Comparison of ENCODE assay signal across 8 cellular contexts in the genomic region with DNA sequence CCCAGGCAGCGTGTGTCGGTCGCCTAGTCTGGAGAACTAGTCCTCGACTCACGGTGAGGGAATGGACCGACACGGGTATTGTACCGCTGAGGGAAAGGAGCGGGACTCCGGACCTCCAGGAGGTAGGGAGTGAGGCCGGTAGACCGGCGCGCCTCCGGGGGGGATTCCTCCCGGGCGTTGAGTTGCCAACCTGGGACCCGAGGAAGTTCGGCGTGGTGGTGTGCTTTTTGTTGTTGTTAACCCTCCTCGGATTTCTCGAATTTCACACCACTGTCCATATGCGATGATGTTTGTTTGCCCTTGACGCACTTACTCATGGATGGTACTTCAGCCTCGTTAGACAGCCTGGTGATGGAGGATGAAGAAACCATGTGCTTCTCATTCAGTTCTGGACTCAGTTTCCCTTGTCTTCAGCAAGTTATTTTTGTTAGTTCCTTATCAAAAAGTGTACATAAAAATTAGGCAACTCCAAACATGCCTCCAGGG. TPM values are rescaled to one million over a fixed set of nuclear protein-coding genes. Genes with fewer than 3 reads are reported as not detected.
DNase-seq lines count a peak whose midpoint lies in the region; ATAC-seq, FAIRE-seq and TF ChIP-seq lines count a peak whose summit lies in the region.
"Not testable (repeated sequence)": the region's sequence is repeated elsewhere in the genome, so short reads cannot be mapped to it uniquely, and the experiment has no call there.

No MANE protein-coding gene starts in this region.

- H3K27ac Mint-ChIP-seq in activated CD4-positive, alpha-beta T cell treated with anti-CD3 and anti-CD28 coated beads, Interleukin-2, amount 10 ng/mL, durations not matched to agents 7 days and 5 days = peak overlapping the region; percentile 99

- CTCF ChIA-PET in A673 (lab: Charles Lee); activated CD4-positive, alpha-beta T cell treated with anti-CD3 and anti-CD28 coated beads, Interleukin-2, amount 10 ng/mL, durations not matched to agents 7 days and 5 days (lab: Charles Lee): not testable (repeated sequence)

- FAIRE-seq in GM19239 (lab: Jason Lieb, UNC) = peak; percentile 62
- FAIRE-seq in bronchial epithelial cell (lab: Jason Lieb, UNC) = not testable (repeated sequence)

- H3K4me3 ChIP-seq in A673 (ENCODE audit: low read depth, low read length, poor library complexity, severe bottlenecking) (peak overlapping the region; percentile 91), bronchial epithelial cell (ENCODE audit: low read depth, low read length) (peak overlapping the region; percentile 100), mesodermal cell (ENCODE audit: extremely low read depth, insufficient read depth, low read length, poor library complexity, severe bottlenecking) (peak overlapping the region; percentile 93), skeletal muscle cell (ENCODE audit: low read depth, low read length) (peak overlapping the region; percentile 88)

- not testable (repeated sequence) for H3K27me3 ChIP-seq in A673 (replicated peaks; ENCODE audit: insufficient read depth, low read depth, low read length, poor library complexity); bronchial epithelial cell (ENCODE audit: control insufficient read depth, insufficient read depth, low read length); foreskin keratinocyte

- H3K36me3 ChIP-seq in A673 (ENCODE audit: insufficient read depth, low read length, poor library complexity, severe bottlenecking) (peaks cover 32% of the 10 kb centered on the region), mesodermal cell (ENCODE audit: control insufficient read depth, insufficient read depth, low read length) (peaks cover 42% of the 10 kb centered on the region)
- not testable (repeated sequence) for H3K36me3 ChIP-seq in bronchial epithelial cell (ENCODE audit: control insufficient read depth, insufficient read depth, low read length)

- not testable (repeated sequence) for DNase-seq in A673 (ENCODE audit: low spot score); GM19239 (ENCODE audit: insufficient read length, low spot score); activated CD4-positive, alpha-beta T cell treated with anti-CD3 and anti-CD28 coated beads, Interleukin-2, amount 10 ng/mL, durations not matched to agents 7 days and 5 days; foreskin keratinocyte; skeletal muscle cell (ENCODE audit: low read depth)
- DNase-seq in NCI-H2029 treated with DMSO at 0.1 percent for 48 hours (lab: John Stamatoyannopoulos, UW) = peak; percentile 19
- DNase-seq in bronchial epithelial cell (ENCODE audit: low read depth) = peak; percentile 4

- H3K27ac ChIP-seq in A673 (ENCODE audit: low read depth, low read length, poor library complexity, severe bottlenecking) (peak overlapping the region; percentile 100), foreskin keratinocyte (peak overlapping the region; percentile 100), mesodermal cell (ENCODE audit: low read depth, low read length, severe bottlenecking) (peak overlapping the region; percentile 100)

- not testable (repeated sequence) for H3K4me1 ChIP-seq in A673 (ENCODE audit: insufficient read depth, low read length, poor library complexity, severe bottlenecking); foreskin keratinocyte; mesodermal cell (ENCODE audit: control insufficient read depth, insufficient read depth, low read length, poor library complexity, severe bottlenecking)

- 0% methylated on average over 6 to 16 of the region's 25 CpGs for WGBS in mesodermal cell (ENCODE audit: insufficient coverage in 2 of 2), 2 experiments

- H3K27me3 Mint-ChIP-seq in activated CD4-positive, alpha-beta T cell treated with anti-CD3 and anti-CD28 coated beads, Interleukin-2, amount 10 ng/mL, durations not matched to agents 7 days and 5 days = not testable (repeated sequence)

- not testable (repeated sequence) for H3K9me3 Mint-ChIP-seq in activated CD4-positive, alpha-beta T cell treated with anti-CD3 and anti-CD28 coated beads, Interleukin-2, amount 10 ng/mL, durations not matched to agents 7 days and 5 days

- not testable (repeated sequence) for ATAC-seq in foreskin keratinocyte

- peak overlapping the region; percentile 97 for H3K4me3 Mint-ChIP-seq in activated CD4-positive, alpha-beta T cell treated with anti-CD3 and anti-CD28 coated beads, Interleukin-2, amount 10 ng/mL, durations not matched to agents 7 days and 5 days

- intact Hi-C loops in A673 (cut with micrococcal nuclease; ENCODE audit: unreplicated experiment) = not testable (repeated sequence)

- POLR2A ChIA-PET in A673 (lab: Charles Lee; ENCODE audit: low non-redundant PET); activated CD4-positive, alpha-beta T cell treated with anti-CD3 and anti-CD28 coated beads, Interleukin-2, amount 10 ng/mL, durations not matched to agents 7 days and 5 days (lab: Charles Lee): not testable (repeated sequence)

- H3K36me3 Mint-ChIP-seq in activated CD4-positive, alpha-beta T cell treated with anti-CD3 and anti-CD28 coated beads, Interleukin-2, amount 10 ng/mL, durations not matched to agents 7 days and 5 days (ENCODE audit: low read depth) = peaks cover 19% of the 10 kb centered on the region

- peaks cover 27% of the 10 kb centered on the region for H3K4me1 Mint-ChIP-seq in activated CD4-positive, alpha-beta T cell treated with anti-CD3 and anti-CD28 coated beads, Interleukin-2, amount 10 ng/mL, durations not matched to agents 7 days and 5 days

- not testable (repeated sequence) for TF ChIP-seq CTCF in A673 (conservative IDR thresholded peaks at IDR 0.05; ENCODE audit: low read depth, low read length); bronchial epithelial cell (IDR thresholded peaks at IDR 0.05; ENCODE audit: insufficient read depth, low read length, severe bottlenecking); foreskin keratinocyte (conservative IDR thresholded peaks at IDR 0.05)

- TSS peak; percentile 34 for BruUV-seq in A673 (replicated peaks; lab: Mats Ljungman, UMichigan)

- peaks cover 14% of the 10 kb centered on the region for H3K9me3 ChIP-seq in A673 (ENCODE audit: low read depth, low read length, poor library complexity, severe bottlenecking)
- peaks cover 22% of the 10 kb centered on the region for H3K9me3 ChIP-seq in mesodermal cell (ENCODE audit: control insufficient read depth, low read length)

RNA-seq across cellular contexts. Expression of a gene that starts 0.3 kb away (rescaled TPM):
- 183 and 205 TPM in 2 replicates for total RNA-seq in A673 (2021)
- 100 to 1,000 TPM; 123 to 129 TPM for total RNA-seq in activated CD4-positive, alpha-beta T cell treated with anti-CD3 and anti-CD28 coated beads, Interleukin-2, amount 10 ng/mL, durations not matched to agents 7 days and 5 days
- 53.6 and 71.1 TPM in 2 replicates for total RNA-seq in bronchial epithelial cell
- 87.4 and 91.6 TPM in 2 replicates for total RNA-seq in foreskin keratinocyte
- polyA plus RNA-seq in foreskin keratinocyte = 81.7 and 90.0 TPM in 2 replicates
- 83.3 TPM for polyA plus RNA-seq in mesodermal cell (2013, experiment 1 of 2)
- 77.4 TPM for polyA plus RNA-seq in mesodermal cell (2013, experiment 2 of 2)

RNA-seq across cellular contexts. Expression of a gene that starts 0.6 kb away (rescaled TPM):
- 58.6 and 59.3 TPM in 2 replicates for total RNA-seq in A673 (2021)
- 10 to 100 TPM; 68.9 to 81.9 TPM for total RNA-seq in activated CD4-positive, alpha-beta T cell treated with anti-CD3 and anti-CD28 coated beads, Interleukin-2, amount 10 ng/mL, durations not matched to agents 7 days and 5 days
- 24.0 and 36.6 TPM in 2 replicates for total RNA-seq in bronchial epithelial cell
- total RNA-seq in foreskin keratinocyte = 34.8 and 35.2 TPM in 2 replicates
- polyA plus RNA-seq in foreskin keratinocyte = 28.6 and 29.3 TPM in 2 replicates
- 40.9 TPM for polyA plus RNA-seq in mesodermal cell (2013, experiment 1 of 2)
- 42.6 TPM for polyA plus RNA-seq in mesodermal cell (2013, experiment 2 of 2)
